In genomic region chr7:102938679-102939078, GRCh38 we compare ENCODE assay signal across 30 cellular contexts. TPM values are rescaled to one million over a fixed set of nuclear protein-coding genes. Genes with fewer than 3 reads are reported as not detected.
A peak's percentile ranks its signal among the peaks of the same experiment; 100 is the strongest.
DNase-seq lines count a peak whose midpoint lies in the region; ATAC-seq, FAIRE-seq and TF ChIP-seq lines count a peak whose summit lies in the region.
"Had no signal": no experiment of that assay in that cellular context is flagged by ENCODE, and none has a peak within 500 bp of the region (broad histone marks: within the 10 kb centered on the region; RNA-seq: fewer than 3 reads in every experiment).

No MANE protein-coding gene starts in this region.

- no peak overlapping the region for H3K14ac ChIP-seq in H1 (ENCODE audit: insufficient read length)

- intact Hi-C loops in Panc1 (cut with micrococcal nuclease; ENCODE audit: unreplicated experiment) (no loop called here), posterior vena cava (cut with DNase I) (no loop called here)

- H2AK5ac ChIP-seq in H1 (ENCODE audit: low read depth, low read length) = no peak overlapping the region

- H3K18ac ChIP-seq in H1 (ENCODE audit: extremely low read depth, low read length) = no peak overlapping the region; the same call in 1 of the 2 replicates

- no peak for TF ChIP-seq EP300 in H1 (IDR thresholded peaks at IDR 0.05; ENCODE audit: borderline replicate concordance in 1 of 2, low read depth in 2 of 2, low read length in 2 of 2)

- no peak overlapping the region for H3K27ac Mint-ChIP-seq in HFFc6
- H3K27ac Mint-ChIP-seq: activated CD4-positive, alpha-beta T cell treated with anti-CD3 and anti-CD28 coated beads for 36 hours; activated T-helper 17 cell treated with anti-CD3 and anti-CD28 coated beads, Interleukin-2, amount 50 U/mL, for 72 hours had no signal

- no peak overlapping the region for H2AFZ ChIP-seq in H1 (ENCODE audit: low read length)

- ATAC-seq in Panc1 (no peak), thoracic aorta (ENCODE audit: insufficient number of reproducible peaks, low FRiP score, low read depth) (no peak)
- ATAC-seq: activated CD4-positive, alpha-beta T cell treated with anti-CD3 and anti-CD28 coated beads for 36 hours; activated T-helper 17 cell treated with anti-CD3 and anti-CD28 coated beads, Interleukin-2, amount 50 U/mL, for 72 hours; GM12878 had no signal

- in situ Hi-C loops in Panc1 (cut with HindIII; ENCODE audit: low pct_unique_long_range_greater_than_20kb, low sequenced_read_pairs) = no loop called here

- no peak overlapping the region for H3K23ac ChIP-seq in H1 (ENCODE audit: insufficient read length)

- H4K5ac ChIP-seq in H1 (ENCODE audit: insufficient read length, low read depth, low read length) = no peak overlapping the region

- no peak overlapping the region for H3K4me3 Mint-ChIP-seq in HFFc6
- H3K4me3 Mint-ChIP-seq: activated CD4-positive, alpha-beta T cell treated with anti-CD3 and anti-CD28 coated beads for 36 hours; activated T-helper 17 cell treated with anti-CD3 and anti-CD28 coated beads, Interleukin-2, amount 50 U/mL, for 72 hours; nephron had no signal

- no peaks in the 10 kb centered on the region for H3K79me2 ChIP-seq in H1 (ENCODE audit: control insufficient read depth in 1 of 2, insufficient read depth in 2 of 2, low read length in 2 of 2)

- H2BK5ac ChIP-seq in H1 (ENCODE audit: low read depth, low read length) = peak overlapping the region; percentile 38; the same call in 1 of the 2 replicates

- H3K27ac ChIP-seq in Panc1 (ENCODE audit: low read length) (peak overlapping the region; percentile 12; the same call in 1 of the 2 replicates), H1 (ENCODE audit: low read depth, low read length) (no peak overlapping the region), mesodermal cell (ENCODE audit: low read depth, low read length, severe bottlenecking) (peak overlapping the region; percentile 57), thoracic aorta (peak overlapping the region; percentile 48 to 70)
- H3K27ac ChIP-seq: brain microvascular endothelial cell, epithelial cell of prostate, HL-60, Peyer's patch, tibial nerve, VCaP had no signal

- no peak overlapping the region for H4K8ac ChIP-seq in H1 (ENCODE audit: extremely low read depth, insufficient read depth, low read length)

- no peaks in the 10 kb centered on the region for H3K9me3 Mint-ChIP-seq in HFFc6
- H3K9me3 Mint-ChIP-seq: activated T-helper 17 cell treated with anti-CD3 and anti-CD28 coated beads, Interleukin-2, amount 50 U/mL, for 72 hours; nephron had no signal

- no peaks in the 10 kb centered on the region for H3K23me2 ChIP-seq in H1 (ENCODE audit: low read depth, low read length)

- no peak for TF ChIP-seq POLR2A in H1 (IDR thresholded peaks at IDR 0.05; ENCODE audit: control extremely low read depth in 1 of 2, low read depth in 2 of 2, low read length in 2 of 2)

- TF ChIP-seq CTCF in Panc1 (IDR thresholded peaks at IDR 0.05) = no peak
- TF ChIP-seq CTCF in H1 (IDR thresholded peaks at IDR 0.05; ENCODE audit: control extremely low read depth in 1 of 3, insufficient read depth in 1 of 3, low read depth in 1 of 3, low read length in 3 of 3) = no peak
- TF ChIP-seq CTCF in thoracic aorta (IDR thresholded peaks at IDR 0.05) = no peak
- no peak for TF ChIP-seq CTCF in HFFc6 (IDR thresholded peaks at IDR 0.05)

- H3K4me2 ChIP-seq in H1 (ENCODE audit: insufficient read depth in 1 of 2, low read depth in 2 of 2, low read length in 2 of 2) = no peak overlapping the region

- no peak for DNase-seq in Panc1 (ENCODE audit: low read depth, low spot score)
- no peak for DNase-seq in H1 (ENCODE audit: low read depth in 1 of 2, low spot score in 2 of 2)
- no peak for DNase-seq in thoracic aorta (ENCODE audit: low spot score)
- no peak for DNase-seq in HFFc6
- no peak for DNase-seq in NCI-H748 (lab: John Stamatoyannopoulos, UW; ENCODE audit: unreplicated experiment)
- no peak for DNase-seq in posterior vena cava (ENCODE audit: low spot score)
- DNase-seq: activated CD4-positive, alpha-beta T cell treated with anti-CD3 and anti-CD28 coated beads for 36 hours; activated naive CD4-positive, alpha-beta T cell treated with anti-CD3 and anti-CD28 coated beads, Interleukin-2, amount 50 U/mL, for 16 hours; brain microvascular endothelial cell; C1 segment of cervical spinal cord; COR-L47; effector CD4-positive, alpha-beta T cell; NCI-H2029; NCI-H526; Peyer's patch; retina; SIG-M5; stimulated activated CD4-positive, alpha-beta T cell treated with anti-CD3 and anti-CD28 coated beads, Interleukin-4, amount 100 ng/mL, for 1 hour; SW 1271; T-helper 9 cell had no signal

- no TSS peak for BruUV-seq in Panc1 (replicated peaks; lab: Mats Ljungman, UMichigan)

- H2BK20ac ChIP-seq in H1 (ENCODE audit: low read length) = no peak overlapping the region; the same call in 1 of the 2 replicates

- TF ChIP-seq RAD21 in H1 (IDR thresholded peaks at IDR 0.05 in 1 of 2, conservative IDR thresholded peaks at IDR 0.05 in 1 of 2; ENCODE audit: low read depth in 2 of 2, low read length in 2 of 2) = no peak

- peaks cover 62% of the 10 kb centered on the region for H3K4me1 Mint-ChIP-seq in HFFc6 (ENCODE audit: low read depth)
- H3K4me1 Mint-ChIP-seq: activated CD4-positive, alpha-beta T cell treated with anti-CD3 and anti-CD28 coated beads for 36 hours; activated T-helper 17 cell treated with anti-CD3 and anti-CD28 coated beads, Interleukin-2, amount 50 U/mL, for 72 hours had no signal

- peak overlapping the region; percentile 3 for H3K4ac ChIP-seq in H1 (replicated peaks; ENCODE audit: insufficient read length, low read depth, low read length)

- H4K91ac ChIP-seq in H1 (replicated peaks; ENCODE audit: insufficient read length, low read length) = peak overlapping the region; percentile 8

- H3K27me3 Mint-ChIP-seq in HFFc6 (ENCODE audit: insufficient read depth) = no peaks in the 10 kb centered on the region
- H3K27me3 Mint-ChIP-seq: activated CD4-positive, alpha-beta T cell treated with anti-CD3 and anti-CD28 coated beads for 36 hours; activated T-helper 17 cell treated with anti-CD3 and anti-CD28 coated beads, Interleukin-2, amount 50 U/mL, for 72 hours had no signal

- CTCF ChIA-PET in Panc1 (lab: Charles Lee) = no interaction called here
- CTCF ChIA-PET in H1 (lab: Charles Lee; ENCODE audit: partially characterized antibody) = interaction anchor here (0.9 to 2.0 kb wide), 2 partner anchors 10 to 30 kb away, joined by 4 to 6 read pairs; no protein-coding TSS in a partner anchor

- H2BK12ac ChIP-seq in H1 (ENCODE audit: low read depth, low read length) = no peak overlapping the region

- no peaks in the 10 kb centered on the region for H3K36me3 ChIP-seq in Panc1 (ENCODE audit: control insufficient read depth, insufficient read depth, low read length)
- no peaks in the 10 kb centered on the region for H3K36me3 ChIP-seq in H1 (ENCODE audit: control insufficient read depth in 2 of 4, insufficient read depth in 4 of 4, low read length in 3 of 4)
- no peaks in the 10 kb centered on the region for H3K36me3 ChIP-seq in mesodermal cell (ENCODE audit: control insufficient read depth, insufficient read depth, low read length)
- no peaks in the 10 kb centered on the region for H3K36me3 ChIP-seq in thoracic aorta
- H3K36me3 ChIP-seq: HAP-1, Peyer's patch, tibial nerve had no signal

- no peaks in the 10 kb centered on the region for H3K79me1 ChIP-seq in H1 (ENCODE audit: low read depth, low read length)

- no peaks in the 10 kb centered on the region for H4K20me1 ChIP-seq in H1 (replicated peaks in 1 of 2; ENCODE audit: control insufficient read depth in 1 of 2, insufficient read depth in 2 of 2, low read length in 2 of 2)

- H2BK15ac ChIP-seq in H1 (ENCODE audit: low read length) = no peak overlapping the region

- WGBS in H1 (ENCODE audit: extremely low coverage in 1 of 2, insufficient coverage in 1 of 2, insufficient read length in 1 of 2, insufficient replicate concordance in 2 of 2, low coverage in 1 of 2, low lambda C conversion rate in 2 of 2, missing lambda C conversion rate in 1 of 2), 2 experiments = 81% methylated on average over 1 of the region's 1 CpG; no CpG with 5 or more reads in 1 of the 2 experiments
- WGBS in mesodermal cell (ENCODE audit: insufficient coverage in 2 of 2), 2 experiments = 100% methylated on average over 1 of the region's 1 CpG; no CpG with 5 or more reads in 1 of the 2 experiments

- FAIRE-seq in H1 (lab: Jason Lieb, UNC) = no peak
- FAIRE-seq: GM12878, islet of Langerhans had no signal

- peak overlapping the region; percentile 4 for H2BK120ac ChIP-seq in H1 (replicated peaks; ENCODE audit: low read depth, low read length)

- H3K56ac ChIP-seq in H1 (replicated peaks; ENCODE audit: insufficient read length, low read depth, low read length) = no peak overlapping the region

- H3K4me1 ChIP-seq in Panc1 (ENCODE audit: control insufficient read depth, insufficient read depth, low read length) = no peaks in the 10 kb centered on the region
- H3K4me1 ChIP-seq in H1 (replicated peaks in 1 of 4; ENCODE audit: control insufficient read depth in 3 of 4, insufficient read depth in 4 of 4, low read length in 3 of 4) = peaks cover 11 to 36% (median 27%) of the 10 kb centered on the region in 4 experiments; a peak in 6 of 7 replicates
- peaks cover 34% of the 10 kb centered on the region for H3K4me1 ChIP-seq in mesodermal cell (ENCODE audit: control insufficient read depth, insufficient read depth, low read length, poor library complexity, severe bottlenecking)
- H3K4me1 ChIP-seq in thoracic aorta (ENCODE audit: control insufficient read depth in 1 of 2, low read depth in 2 of 2) = peaks cover 40 to 91% of the 10 kb centered on the region in 2 donors
- H3K4me1 ChIP-seq: Peyer's patch had no signal

- POLR2A ChIA-PET in Panc1 (lab: Charles Lee) = no interaction called here
- POLR2A ChIA-PET in H1 (lab: Charles Lee; ENCODE audit: partially characterized antibody) = no interaction called here

- no peak overlapping the region for H3K4me3 ChIP-seq in Panc1 (ENCODE audit: low read depth in 2 of 2, low read length in 2 of 2)
- no peak overlapping the region for H3K4me3 ChIP-seq in H1 (ENCODE audit: extremely low read depth in 1 of 4, insufficient read depth in 2 of 4, low read depth in 3 of 4, low read length in 4 of 4)
- H3K4me3 ChIP-seq in mesodermal cell (ENCODE audit: extremely low read depth, insufficient read depth, low read length, poor library complexity, severe bottlenecking) = no peak overlapping the region
- H3K4me3 ChIP-seq in thoracic aorta = peak overlapping the region; percentile 12
- H3K4me3 ChIP-seq: GM12878, HAP-1, Peyer's patch, tibial nerve had no signal

- H3K27me3 ChIP-seq in Panc1 (ENCODE audit: control insufficient read depth, insufficient read depth, low read length) (no peaks in the 10 kb centered on the region), H1 (replicated peaks in 1 of 4; ENCODE audit: control insufficient read depth in 3 of 4, extremely low read depth in 1 of 4, insufficient read depth in 3 of 4, low read length in 3 of 4) (no peaks in the 10 kb centered on the region), thoracic aorta (replicated peaks; ENCODE audit: insufficient read depth) (no peaks in the 10 kb centered on the region)
- H3K27me3 ChIP-seq: brain microvascular endothelial cell, Peyer's patch, tibial nerve had no signal

- no peak overlapping the region for H3K9ac ChIP-seq in H1 (replicated peaks in 1 of 4; ENCODE audit: extremely low read depth in 1 of 4, low read depth in 3 of 4, low read length in 3 of 4)

- H3K36me3 Mint-ChIP-seq in HFFc6 (ENCODE audit: low read depth) = no peaks in the 10 kb centered on the region

- H3K9me3 ChIP-seq in Panc1 (ENCODE audit: control insufficient read depth, insufficient read depth, low read depth, low read length) (no peaks in the 10 kb centered on the region), H1 (ENCODE audit: insufficient read depth in 2 of 2, low read depth in 1 of 2, low read length in 1 of 2) (no peaks in the 10 kb centered on the region), mesodermal cell (ENCODE audit: control insufficient read depth, low read length) (no peaks in the 10 kb centered on the region), thoracic aorta (no peaks in the 10 kb centered on the region)
- H3K9me3 ChIP-seq: HAP-1, Peyer's patch, tibial nerve had no signal

RNA-seq across cellular contexts. Expression of gene LRRC17, which starts 25.9 kb away (rescaled TPM):
- 0.39 TPM for total RNA-seq in Panc1 (2021; ENCODE audit: unreplicated experiment)
- polyA plus RNA-seq in Panc1 (2012; ENCODE audit: insufficient read length) = not detected
- total RNA-seq in H1 (2021; fragmentation: NEBNext Ultra II Directional; extraction: Animal tissue kit (Norgen Biotek cat#: 25700)) = 3.0 and 3.3 TPM in 2 replicates
- 2.2 and 3.0 TPM in 2 replicates for polyA plus RNA-seq in H1 (2011; rRNA removed)
- polyA plus RNA-seq in H1 (2011; cell fraction: cytosol; rRNA removed) = 4.0 TPM
- polyA plus RNA-seq in H1 (2011; cell fraction: nucleus; rRNA removed) = 2.7 TPM
- polyA plus RNA-seq in H1 (2012, experiment 1 of 2) = 2.5 to 5.7 TPM (median 3.1 TPM) in 4 replicates
- polyA plus RNA-seq in H1 (2012, experiment 2 of 2) = 0.26 TPM
- polyA plus RNA-seq in H1 (2013, experiment 1 of 2) = 7.5 TPM
- 7.3 TPM for polyA plus RNA-seq in H1 (2013, experiment 2 of 2)
- 2.8 and 4.5 TPM in 2 replicates for polyA minus RNA-seq in H1 (2011; rRNA and poly(A)+ RNA removed)
- polyA minus RNA-seq in H1 (2011; cell fraction: cytosol; rRNA and poly(A)+ RNA removed) = 0.73 TPM
- 2.2 TPM for polyA minus RNA-seq in H1 (2011; cell fraction: nucleus; rRNA and poly(A)+ RNA removed)
- 13.8 TPM for polyA plus RNA-seq in mesodermal cell (2013, experiment 1 of 2)
- polyA plus RNA-seq in mesodermal cell (2013, experiment 2 of 2) = 12.1 TPM
- total RNA-seq in thoracic aorta = 10 to 100 TPM; 22.3 to 24.6 TPM
- total RNA-seq in HFFc6 (2021; fragmentation: NEBNext Ultra II Directional; extraction: Animal tissue kit (Norgen Biotek cat#: 25700)) = 10 to 100 TPM in 2 of 6 experiments, 1 to 10 TPM in 4; 4.2 to 48.2 (median 4.8) TPM
- total RNA-seq in posterior vena cava = 10 to 100 TPM in 1 of 2 donors, 1 to 10 TPM in 1; 1.4 to 11.1 TPM
- total RNA-seq: activated T-helper 17 cell treated with anti-CD3 and anti-CD28 coated beads, Interleukin-2, amount 50 U/mL, for 72 hours had no signal
